In the genomic region with DNA sequence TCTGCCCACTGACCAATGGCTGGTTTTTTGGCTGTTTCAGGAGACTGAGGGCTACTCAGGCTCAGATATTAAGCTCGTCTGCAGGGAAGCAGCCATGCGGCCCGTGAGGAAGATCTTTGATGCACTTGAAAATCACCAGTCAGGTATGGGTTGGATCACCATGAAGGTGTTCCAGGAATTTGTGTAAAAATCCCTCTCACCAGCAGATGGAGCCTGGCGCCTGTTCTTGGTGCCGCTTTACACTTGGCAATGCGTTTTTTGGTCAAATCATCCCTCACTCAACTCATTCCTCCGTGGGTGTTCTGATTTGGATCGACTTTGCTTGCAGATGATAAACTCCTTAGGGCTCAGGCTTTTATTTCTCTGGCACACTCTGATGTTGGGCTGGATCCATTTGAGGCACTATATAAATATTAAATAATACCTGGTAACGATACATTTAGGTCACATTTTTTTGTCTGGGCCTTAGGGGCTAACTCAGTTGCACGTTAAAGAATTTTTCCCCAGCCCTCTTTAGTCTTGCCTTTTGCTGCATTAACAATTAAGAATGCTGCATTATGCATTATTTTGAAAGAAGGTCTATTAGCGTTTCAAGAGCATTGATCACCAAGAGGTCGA, we compare ENCODE assay signal across 8 cellular contexts. TPM values are rescaled to one million over a fixed set of nuclear protein-coding genes. Genes with fewer than 3 reads are reported as not detected.
DNase-seq lines count a peak whose midpoint lies in the region; ATAC-seq, FAIRE-seq and TF ChIP-seq lines count a peak whose summit lies in the region.

No MANE protein-coding gene starts in this region.

- no peak overlapping the region for H2AFZ ChIP-seq in HepG2 (ENCODE audit: low read length)

- CTCF ChIA-PET in HepG2 (lab: Yijun Ruan, JAX; ENCODE audit: low intra/inter-chr PET ratio, low total read pairs) = interaction anchor here (1.0 to 4.8 kb wide), 2 partner anchors 105 to 656 kb away, joined by 3 to 50 read pairs; no protein-coding TSS in a partner anchor

- peak; percentile 79 for TF ChIP-seq RAD21 in HepG2 (CRISPR knock-in tag; IDR thresholded peaks at IDR 0.05)

- H3K36me3 ChIP-seq in HepG2 (replicated peaks in 1 of 2; ENCODE audit: control insufficient read depth in 1 of 2, insufficient read depth in 2 of 2, low read length in 2 of 2) = peaks cover 0 to 1% of the 10 kb centered on the region in 2 experiments; a peak in 1 of 5 replicates

- ATAC-seq in HepG2 = peak; percentile 86
- ATAC-seq in HG02884 (IDR thresholded peaks at IDR 0.05; ENCODE audit: unreplicated experiment) = no peak

- TF ChIP-seq CTCF in 22Rv1 (IDR thresholded peaks at IDR 0.05) = peak; percentile 86
- TF ChIP-seq CTCF in GM13976 (IDR thresholded peaks at IDR 0.05; ENCODE audit: borderline replicate concordance, control extremely low read depth, extremely low read depth, insufficient read depth, missing control alignments) = peak; percentile 60
- peak; percentile 91 for TF ChIP-seq CTCF in choroid plexus epithelial cell (conservative IDR thresholded peaks at IDR 0.05; ENCODE audit: low read depth, low read length)
- TF ChIP-seq CTCF in HepG2 (CRISPR knock-in tag; IDR thresholded peaks at IDR 0.05) = peak; percentile 81

- DNase-seq in GM13976 (ENCODE audit: low spot score) = peak; percentile 45
- peak; percentile 43 for DNase-seq in NCI-H2107 treated with DMSO at 0.1 percent for 48 hours (lab: John Stamatoyannopoulos, UW; ENCODE audit: unreplicated experiment)
- peak; percentile 45 to 67 for DNase-seq in activated CD4-positive, alpha-beta T cell treated with anti-CD3 and anti-CD28 coated beads for 4 hours
- peak; percentile 72 for DNase-seq in choroid plexus epithelial cell (ENCODE audit: low read depth)
- peak; percentile 44 for DNase-seq in HepG2 (ENCODE audit: low spot score)
- peak; percentile 24 to 49 (median 43) for DNase-seq in stimulated activated CD4-positive, alpha-beta T cell treated with anti-CD3 and anti-CD28 coated beads, TNF-alpha, amount 100 ng/mL, for 48 hours (ENCODE audit: low read depth in 3 of 3)

- WGBS in HepG2 (ENCODE audit: low lambda C conversion rate) = 48% methylated on average over 12 of the region's 12 CpGs

- no peak for TF ChIP-seq EP300 in HepG2 (IDR thresholded peaks at IDR 0.05; ENCODE audit: low read depth in 2 of 2, low read length in 2 of 2)
- no peak for TF ChIP-seq EP300 in HepG2 (CRISPR knock-in tag; IDR thresholded peaks at IDR 0.05; ENCODE audit: borderline replicate concordance)

- H3K9ac ChIP-seq in HepG2 (ENCODE audit: insufficient read depth, low read depth, low read length) = no peak overlapping the region

- FAIRE-seq in HepG2 (lab: Jason Lieb, UNC) = peak; percentile 91

- H3K27ac ChIP-seq in 22Rv1 (no peak overlapping the region), HepG2 (ENCODE audit: extremely low read length, insufficient read depth, low read length) (no peak overlapping the region)

- no peak overlapping the region for H3K4me2 ChIP-seq in HepG2 (ENCODE audit: low read depth, low read length)

- no peaks in the 10 kb centered on the region for H3K27me3 ChIP-seq in HepG2 (ENCODE audit: control insufficient read depth in 1 of 2, insufficient read depth in 2 of 2, low read length in 2 of 2)

- TF ChIP-seq POLR2A in HepG2 (IDR thresholded peaks at IDR 0.05; ENCODE audit: insufficient read depth in 1 of 2, low read depth in 2 of 2, low read length in 2 of 2) = no peak

- H3K9me3 ChIP-seq in HepG2 (ENCODE audit: low read length) = no peaks in the 10 kb centered on the region

- intact Hi-C loops in HepG2 (cut with micrococcal nuclease; ENCODE audit: unreplicated experiment) = loop anchor here (1.0 to 5.0 kb wide), 3 partner anchors 50 to 657 kb away; no protein-coding TSS in a partner anchor

- POLR2A ChIA-PET in HepG2 (lab: Yijun Ruan, JAX) = no interaction called here

- BruUV-seq in HepG2 (replicated peaks; lab: Mats Ljungman, UMichigan) = no TSS peak

- H3K4me1 ChIP-seq in HepG2 (ENCODE audit: insufficient read depth, low read length) = peaks cover 18% of the 10 kb centered on the region

- H4K20me1 ChIP-seq in HepG2 (ENCODE audit: insufficient read depth, low read length) = no peaks in the 10 kb centered on the region

- H3K79me2 ChIP-seq in HepG2 (ENCODE audit: insufficient read depth, low read length) = no peaks in the 10 kb centered on the region

- in situ Hi-C loops in GM13976 (cut with MboI; ENCODE audit: low sequenced_read_pairs, unreplicated experiment) (loop anchor here (10.0 kb wide), 1 partner anchor 104 kb away; no protein-coding TSS in a partner anchor), HepG2 (cut with HindIII; ENCODE audit: extremely low pct_ligation_motif_present, low pct_unique_long_range_greater_than_20kb) (loop anchor here (5.0 kb wide), 1 partner anchor 107 kb away; no protein-coding TSS in a partner anchor)

- no peak overlapping the region for H3K4me3 ChIP-seq in choroid plexus epithelial cell (ENCODE audit: low read depth, low read length)
- no peak overlapping the region for H3K4me3 ChIP-seq in HepG2 (replicated peaks in 1 of 3; ENCODE audit: insufficient read depth in 1 of 3, low read depth in 2 of 3, low read length in 3 of 3)

TF ChIP-seq in HepG2, 621 proteins besides CTCF, POLR2A, EP300 and RAD21:
- TF ChIP-seq MIER2 (CRISPR knock-in tag; IDR thresholded peaks at IDR 0.05) (no peak), STAG1 (CRISPR knock-in tag; IDR thresholded peaks at IDR 0.05) (peak; percentile 88), SMC3 (IDR thresholded peaks at IDR 0.05; ENCODE audit: low read length) (peak; percentile 86), ZFP36L2 (CRISPR knock-in tag; IDR thresholded peaks at IDR 0.05) (no peak), XRCC5 (optimal IDR thresholded peaks at IDR 0.05; ENCODE audit: low read length) (peak; percentile 33), TEAD3 (CRISPR knock-in tag; optimal IDR thresholded peaks at IDR 0.05; ENCODE audit: borderline replicate concordance) (peak; percentile 51), ZNF121 (CRISPR knock-in tag; IDR thresholded peaks at IDR 0.05) (no peak)

RNA-seq across cellular contexts. Expression of gene HDHD2, which starts 50.0 kb away (rescaled TPM):
- 34.7 and 44.4 TPM in 2 replicates for total RNA-seq in HepG2 (2016; rRNA removed; fragmentation: Illumina TruSeq; extraction: Trizol)
- total RNA-seq in HepG2 (2016; cell fraction: cytosol; rRNA removed; fragmentation: Illumina TruSeq; extraction: Trizol; ENCODE audit: low read depth) = 9.1 and 12.0 TPM in 2 replicates
- total RNA-seq in HepG2 (2016; cell fraction: insoluble cytoplasmic fraction; rRNA removed; fragmentation: Illumina TruSeq; extraction: Trizol) = 34.3 and 42.2 TPM in 2 replicates
- 27.4 and 28.2 TPM in 2 replicates for total RNA-seq in HepG2 (2016; cell fraction: membrane; rRNA removed; fragmentation: Illumina TruSeq; extraction: Trizol)
- total RNA-seq in HepG2 (2016; cell fraction: nucleus; rRNA removed; fragmentation: Illumina TruSeq; extraction: Trizol) = 29.6 and 30.5 TPM in 2 replicates
- 10.0 and 10.2 TPM in 2 replicates for polyA plus RNA-seq in HepG2 (2011; rRNA removed)
- polyA plus RNA-seq in HepG2 (2011; cell fraction: cytosol; rRNA removed) = 7.2 and 7.7 TPM in 2 replicates
- 10.1 and 18.2 TPM in 2 replicates for polyA plus RNA-seq in HepG2 (2011; cell fraction: nucleus; rRNA removed)
- 20.1 and 20.4 TPM in 2 replicates for polyA plus RNA-seq in HepG2 (2012)
- 9.0 and 12.5 TPM in 2 replicates for polyA plus RNA-seq in HepG2 (2016; cell fraction: cytosol; fragmentation: Illumina TruSeq; extraction: Trizol; ENCODE audit: low read depth)
- polyA plus RNA-seq in HepG2 (2016; cell fraction: insoluble cytoplasmic fraction; fragmentation: Illumina TruSeq; extraction: Trizol; ENCODE audit: low read depth) = 46.1 and 52.4 TPM in 2 replicates
- 21.3 and 23.3 TPM in 2 replicates for polyA plus RNA-seq in HepG2 (2016; cell fraction: membrane; fragmentation: Illumina TruSeq; extraction: Trizol; ENCODE audit: low read depth)
- polyA plus RNA-seq in HepG2 (2016; cell fraction: nucleus; fragmentation: Illumina TruSeq; extraction: Trizol; ENCODE audit: insufficient read depth, low read depth) = 37.9 and 40.9 TPM in 2 replicates
- 12.7 TPM in 2 replicates for polyA minus RNA-seq in HepG2 (2011; rRNA and poly(A)+ RNA removed; ENCODE audit: low replicate concordance)
- 8.6 and 14.9 TPM in 2 replicates for polyA minus RNA-seq in HepG2 (2011; cell fraction: cytosol; rRNA and poly(A)+ RNA removed)
- polyA minus RNA-seq in HepG2 (2011; cell fraction: nucleus; rRNA and poly(A)+ RNA removed) = 34.9 and 40.7 TPM in 2 replicates
